9 cellular contexts compared by ENCODE assay signal in genomic region chr12:124347805-124348658, GRCh38. TPM values are rescaled to one million over a fixed set of nuclear protein-coding genes. Genes with fewer than 3 reads are reported as not detected.
DNase-seq lines count a peak whose midpoint lies in the region; ATAC-seq, FAIRE-seq and TF ChIP-seq lines count a peak whose summit lies in the region.
"Had no signal": no experiment of that assay in that cellular context is flagged by ENCODE, and none has a peak within 500 bp of the region (broad histone marks: within the 10 kb centered on the region; RNA-seq: fewer than 3 reads in every experiment).

No MANE protein-coding gene starts in this region.

- peak; percentile 47 for TF ChIP-seq CTCF in cardiac muscle cell (IDR thresholded peaks at IDR 0.05; ENCODE audit: low read depth, low read length)
- peak; percentile 35 for TF ChIP-seq CTCF in kidney (IDR thresholded peaks at IDR 0.05; ENCODE audit: borderline replicate concordance, extremely low read depth, insufficient read depth)
- peak; percentile 37 to 69 (median 60) for TF ChIP-seq CTCF in upper lobe of left lung (IDR thresholded peaks at IDR 0.05)

- peak in 1 of 2 donors; percentile 4 for ATAC-seq in upper lobe of left lung (ENCODE audit: low FRiP score in 2 of 2)

- WGBS in upper lobe of left lung, 2 donors, result 85 to 89% methylated on average over 22 to 34 of the region's 34 CpGs

- intact Hi-C loops in cardiac septum (cut with DNase I) (no loop called here), kidney (cut with DNase I) (no loop called here)

- H3K9me3 ChIP-seq in cardiac muscle cell (ENCODE audit: low read depth) (no peaks in the 10 kb centered on the region), kidney (ENCODE audit: control insufficient read depth in 1 of 2, low read length in 2 of 2) (no peaks in the 10 kb centered on the region), upper lobe of left lung (no peaks in the 10 kb centered on the region)

- TF ChIP-seq EP300 in upper lobe of left lung (IDR thresholded peaks at IDR 0.05), result no peak

- DNase-seq in cardiac muscle cell (ENCODE audit: low read depth in 1 of 2, low spot score in 1 of 2) (no peak), cardiac septum (ENCODE audit: low spot score) (no peak), activated T-cell treated with anti-CD3 and anti-CD28 coated beads for 1 hour (ENCODE audit: low read depth) (peak; percentile 28), kidney (peak; percentile 66), upper lobe of left lung (peak in 1 of 2 donors; percentile 73), retina (no peak), NCI-H748 (lab: John Stamatoyannopoulos, UW; ENCODE audit: unreplicated experiment) (no peak)
- DNase-seq in effector CD4-positive, alpha-beta T cell, result no peak
- DNase-seq: NCI-H2171 had no signal

- TF ChIP-seq POLR2A in upper lobe of left lung (IDR thresholded peaks at IDR 0.05), result no peak

- H3K36me3 ChIP-seq in cardiac muscle cell (peaks cover 46% of the 10 kb centered on the region), kidney (ENCODE audit: control insufficient read depth in 1 of 2, insufficient read depth in 2 of 2, low read length in 2 of 2) (peaks cover 43 to 71% of the 10 kb centered on the region in 2 donors), upper lobe of left lung (peaks cover 60 to 100% (median 99%) of the 10 kb centered on the region in 4 donors)

- H3K27ac ChIP-seq in cardiac muscle cell, result no peak overlapping the region
- H3K27ac ChIP-seq in kidney (ENCODE audit: low read depth in 2 of 2, low read length in 2 of 2), result no peak overlapping the region
- no peak overlapping the region for H3K27ac ChIP-seq in upper lobe of left lung

- H3K27me3 ChIP-seq in cardiac muscle cell (no peaks in the 10 kb centered on the region), upper lobe of left lung (no peaks in the 10 kb centered on the region)

- H3K4me3 ChIP-seq in cardiac muscle cell (no peak overlapping the region), kidney (ENCODE audit: low read length in 2 of 2) (no peak overlapping the region), upper lobe of left lung (no peak overlapping the region)

- no peak overlapping the region for H3K9ac ChIP-seq in kidney (ENCODE audit: low read length in 2 of 2)

- FAIRE-seq in kidney (lab: Jason Lieb, UNC), result no peak

- H3K4me1 ChIP-seq in cardiac muscle cell (ENCODE audit: low read depth) (peaks cover under 1% of the 10 kb centered on the region), kidney (ENCODE audit: control insufficient read depth in 1 of 2, insufficient read depth in 1 of 2, low read depth in 1 of 2, low read length in 2 of 2) (peaks cover 6 to 9% of the 10 kb centered on the region in 2 donors), upper lobe of left lung (peaks cover 0 to 6% (median 6%) of the 10 kb centered on the region in 4 donors)

RNA-seq across cellular contexts. Expression of gene RFLNA, which starts 53.1 kb away (rescaled TPM):
- 4.5 and 5.7 TPM in 2 replicates for total RNA-seq in cardiac muscle cell
- polyA plus RNA-seq in cardiac muscle cell, result 1.8 and 4.7 TPM in 2 replicates
- not detected for total RNA-seq in cardiac septum
- 0.76 TPM for total RNA-seq in kidney
- 0.82 TPM for polyA plus RNA-seq in kidney (ENCODE audit: insufficient read depth, low read depth, low replicate concordance)
- total RNA-seq in upper lobe of left lung, result under 1 TPM in 3 of 6 donors, not detected in 3; 0.30 to 0.67 (median 0.66) TPM

Comparison
In these comparisons a context has a peak if more than half of its experiments do, and no peak if none do; other contexts are left out.
1. DNase-seq: peak in activated T-cell treated with anti-CD3 and anti-CD28 coated beads for 1 hour (single experiment) and kidney (single experiment); none in cardiac muscle cell (0 of 2), cardiac septum (single experiment), retina (single experiment), effector CD4-positive, alpha-beta T cell (single experiment) and NCI-H748 (single experiment).
2. Peak in every context shown above with its lines, with median percentiles within 50 percentile points of each other: CTCF ChIP-seq.